In the genomic region with DNA sequence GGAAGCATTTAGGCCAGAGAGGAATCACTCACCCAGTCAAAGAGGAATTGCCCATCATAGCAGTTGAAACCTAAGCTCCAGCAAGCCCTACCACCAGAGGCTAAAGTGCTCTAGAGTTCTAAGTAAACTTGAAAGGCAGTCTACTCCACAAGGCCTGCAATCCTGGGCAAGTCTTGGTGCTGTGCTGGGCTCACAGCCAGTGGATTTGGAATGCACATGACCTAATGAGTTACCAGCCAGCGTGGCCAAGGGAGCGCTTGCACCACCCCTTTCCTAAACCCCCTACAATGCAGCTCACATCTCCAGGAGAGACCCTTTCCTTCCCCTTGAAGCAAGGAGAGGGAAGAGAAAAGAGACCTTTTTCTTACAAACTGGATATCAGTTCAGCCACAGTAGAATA, we compare ENCODE assay signal across 17 cellular contexts.
"Had no signal": no experiment of that assay in that cellular context is flagged by ENCODE, and none has a peak within 500 bp of the region (broad histone marks: within the 10 kb centered on the region; RNA-seq: fewer than 3 reads in every experiment).

No MANE protein-coding gene starts in this region.

- ATAC-seq: heart left ventricle; left colon; naive thymus-derived CD8-positive, alpha-beta T cell had no signal

- H3K27me3 ChIP-seq: heart left ventricle, ovary, right atrium auricular region, sigmoid colon, thyroid gland, uterus had no signal

- H3K36me3 Mint-ChIP-seq: naive thymus-derived CD8-positive, alpha-beta T cell; type B pancreatic cell had no signal

- H3K27ac Mint-ChIP-seq: endodermal cell; naive thymus-derived CD8-positive, alpha-beta T cell; type B pancreatic cell had no signal

- H3K4me1 ChIP-seq: heart left ventricle, right atrium auricular region, sigmoid colon, thyroid gland, uterus had no signal

- H3K4me3 ChIP-seq: coronary artery, heart left ventricle, ovary, right atrium auricular region, sigmoid colon, skin epidermis, thyroid gland, uterus had no signal

- H3K4me3 Mint-ChIP-seq: endodermal cell; naive thymus-derived CD8-positive, alpha-beta T cell; type B pancreatic cell had no signal

- H3K9me3 Mint-ChIP-seq: endodermal cell, type B pancreatic cell had no signal

- H3K27me3 Mint-ChIP-seq: naive thymus-derived CD8-positive, alpha-beta T cell; type B pancreatic cell had no signal

- H3K27ac ChIP-seq: coronary artery, heart left ventricle, ovary, right atrium auricular region, sigmoid colon, skin epidermis, thyroid gland, uterus had no signal

- DNase-seq: effector CD4-positive, alpha-beta T cell; endodermal cell; erythroblast; heart left ventricle; hippocampal formation; left colon; mesendoderm; naive thymus-derived CD8-positive, alpha-beta T cell; ovary; sigmoid colon; stimulated activated naive CD4-positive, alpha-beta T cell treated with Interleukin-2 at 50 U/mL for 16 hours; thyroid gland; uterus had no signal

- H3K9me3 ChIP-seq: heart left ventricle, ovary, right atrium auricular region, sigmoid colon, thyroid gland, uterus had no signal

- H3K36me3 ChIP-seq: heart left ventricle, ovary, right atrium auricular region, sigmoid colon, thyroid gland, uterus had no signal

- H3K4me1 Mint-ChIP-seq: endodermal cell; naive thymus-derived CD8-positive, alpha-beta T cell had no signal
